In genomic region chr1:45325816-45326506, GRCh38 we compare ENCODE assay signal across 8 cellular contexts. TPM values are rescaled to one million over a fixed set of nuclear protein-coding genes. Genes with fewer than 3 reads are reported as not detected.
A peak's percentile ranks its signal among the peaks of the same experiment; 100 is the strongest.
DNase-seq lines count a peak whose midpoint lies in the region; ATAC-seq and TF ChIP-seq lines count a peak whose summit lies in the region.

No MANE protein-coding gene starts in this region.

- no peaks in the 10 kb centered on the region for H3K27me3 Mint-ChIP-seq in stimulated activated naive CD8-positive, alpha-beta T cell treated with anti-CD3 and anti-CD28 coated beads, Interleukin-15, Interleukin-2, amounts not matched to agents 100 ng/mL and 50 ng/mL, for 24 hours
- H3K27me3 Mint-ChIP-seq in activated naive CD8-positive, alpha-beta T cell, result no peaks in the 10 kb centered on the region

- DNase-seq in stimulated activated naive CD8-positive, alpha-beta T cell treated with anti-CD3 and anti-CD28 coated beads, Interleukin-15, Interleukin-2, amounts not matched to agents 100 U/mL and 50 U/mL, for 24 hours, result no peak
- DNase-seq in medulla oblongata (ENCODE audit: extremely low spot score) (peak; percentile 64), vagina (ENCODE audit: extremely low spot score in 2 of 2) (no peak), kidney tubule cell (ENCODE audit: low spot score) (no peak), NCI-H2196 (lab: John Stamatoyannopoulos, UW; ENCODE audit: unreplicated experiment) (no peak)
- no peak for DNase-seq in activated effector memory CD4-positive, alpha-beta T cell treated with Interleukin-2 at 50 U/mL for 16 hours

- ATAC-seq in stimulated activated naive CD8-positive, alpha-beta T cell treated with anti-CD3 and anti-CD28 coated beads, Interleukin-15, Interleukin-2, amounts not matched to agents 100 U/mL and 50 U/mL, for 24 hours, result no peak

- no peak for TF ChIP-seq POLR2A in vagina (IDR thresholded peaks at IDR 0.05)

- no peaks in the 10 kb centered on the region for H3K27me3 ChIP-seq in vagina

- H3K27ac Mint-ChIP-seq in stimulated activated naive CD8-positive, alpha-beta T cell treated with anti-CD3 and anti-CD28 coated beads, Interleukin-15, Interleukin-2, amounts not matched to agents 100 ng/mL and 50 ng/mL, for 24 hours, result peak overlapping the region; percentile 84
- no peak overlapping the region for H3K27ac Mint-ChIP-seq in activated naive CD8-positive, alpha-beta T cell

- H3K4me3 ChIP-seq in vagina, result peak overlapping the region; percentile 62 to 63

- no peaks in the 10 kb centered on the region for H3K9me3 ChIP-seq in vagina

- H3K4me1 ChIP-seq in vagina, result peaks cover 20% of the 10 kb centered on the region

- peaks cover 0 to 4% of the 10 kb centered on the region in 2 donors for H3K36me3 ChIP-seq in vagina

- H3K27ac ChIP-seq in vagina, result peak overlapping the region; percentile 39

- intact Hi-C loops in vagina (cut with DNase I), result no loop called here

- H3K4me3 Mint-ChIP-seq in stimulated activated naive CD8-positive, alpha-beta T cell treated with anti-CD3 and anti-CD28 coated beads, Interleukin-15, Interleukin-2, amounts not matched to agents 100 ng/mL and 50 ng/mL, for 24 hours, result peak overlapping the region; percentile 87
- H3K4me3 Mint-ChIP-seq in activated naive CD8-positive, alpha-beta T cell, result peak overlapping the region; percentile 88

- no peak for TF ChIP-seq CTCF in vagina (IDR thresholded peaks at IDR 0.05)

- H3K4me1 Mint-ChIP-seq in stimulated activated naive CD8-positive, alpha-beta T cell treated with anti-CD3 and anti-CD28 coated beads, Interleukin-15, Interleukin-2, amounts not matched to agents 100 ng/mL and 50 ng/mL, for 24 hours (ENCODE audit: low read depth), result peaks cover 25% of the 10 kb centered on the region
- peaks cover 14% of the 10 kb centered on the region for H3K4me1 Mint-ChIP-seq in activated naive CD8-positive, alpha-beta T cell (ENCODE audit: low read depth)

- H3K36me3 Mint-ChIP-seq in stimulated activated naive CD8-positive, alpha-beta T cell treated with anti-CD3 and anti-CD28 coated beads, Interleukin-15, Interleukin-2, amounts not matched to agents 100 ng/mL and 50 ng/mL, for 24 hours (ENCODE audit: low read depth), result peaks cover 30% of the 10 kb centered on the region
- peaks cover 3% of the 10 kb centered on the region for H3K36me3 Mint-ChIP-seq in activated naive CD8-positive, alpha-beta T cell

- no peaks in the 10 kb centered on the region for H3K9me3 Mint-ChIP-seq in stimulated activated naive CD8-positive, alpha-beta T cell treated with anti-CD3 and anti-CD28 coated beads, Interleukin-15, Interleukin-2, amounts not matched to agents 100 ng/mL and 50 ng/mL, for 24 hours
- H3K9me3 Mint-ChIP-seq in activated naive CD8-positive, alpha-beta T cell (ENCODE audit: low read depth), result no peaks in the 10 kb centered on the region

RNA-seq across cellular contexts. Expression of gene HPDL, which starts 0.7 kb away (rescaled TPM):
- 2.2 TPM for total RNA-seq in vagina

RNA-seq across cellular contexts. Expression of gene TOE1, which starts 14.0 kb away (rescaled TPM):
- 9.8 TPM for total RNA-seq in vagina

RNA-seq across cellular contexts. Expression of gene MUTYH, which starts 14.3 kb away (rescaled TPM):
- total RNA-seq in vagina, result 27.0 TPM
